ENCODE assay signal across 3 cellular contexts in genomic region chr11:58811499-58811898, GRCh38.
TF ChIP-seq lines count a peak whose summit lies in the region.

No MANE protein-coding gene starts in this region.

TF ChIP-seq in HepG2, 621 proteins besides CTCF, POLR2A, EP300 and RAD21:
- TF ChIP-seq BHLHE40 (IDR thresholded peaks at IDR 0.05; ENCODE audit: low read length) (no peak), ZNF562 (CRISPR knock-in tag; IDR thresholded peaks at IDR 0.05; ENCODE audit: borderline replicate concordance) (no peak), CEBPB (IDR thresholded peaks at IDR 0.05; ENCODE audit: borderline replicate concordance, low read depth, low read length) (peak; percentile 28; the same call in 1 of the 2 replicates), YEATS2 (CRISPR knock-in tag; IDR thresholded peaks at IDR 0.05; ENCODE audit: borderline replicate concordance) (no peak)
- TF ChIP-seq, protein P1, sequence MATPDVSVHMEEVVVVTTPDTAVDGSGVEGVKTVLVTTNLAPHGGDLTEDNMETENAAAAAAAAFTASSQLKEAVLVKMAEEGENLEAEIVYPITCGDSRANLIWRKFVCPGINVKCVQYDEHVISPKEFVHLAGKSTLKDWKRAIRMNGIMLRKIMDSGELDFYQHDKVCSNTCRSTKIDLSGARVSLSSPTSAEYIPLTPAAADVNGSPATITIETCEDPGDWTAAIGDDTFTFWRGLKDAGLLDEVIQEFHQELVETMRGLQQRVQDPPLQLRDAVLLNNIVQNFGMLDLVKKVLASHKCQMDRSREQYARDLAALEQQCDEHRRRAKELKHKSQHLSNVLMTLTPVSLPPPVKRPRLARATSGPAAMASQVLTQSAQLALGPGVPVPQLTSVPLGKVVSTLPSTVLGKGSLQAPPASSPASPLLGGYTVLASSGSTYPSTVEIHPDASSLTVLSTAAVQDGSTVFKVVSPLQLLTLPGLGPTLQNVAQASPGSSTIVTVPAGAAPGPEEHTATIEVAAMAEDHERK (CRISPR knock-in tag; IDR thresholded peaks at IDR 0.05; ENCODE audit: low read depth) = no peak

TF ChIP-seq in IMR-90, 13 proteins besides CTCF, POLR2A, EP300 and RAD21:
- no peak for TF ChIP-seq SMC3 (IDR thresholded peaks at IDR 0.05; ENCODE audit: low read depth, low read length)
- no peak for TF ChIP-seq FOS (IDR thresholded peaks at IDR 0.05; ENCODE audit: low read depth, low read length)
- peak; percentile 65 for TF ChIP-seq CEBPB (IDR thresholded peaks at IDR 0.05; ENCODE audit: low read depth, low read length)
- TF ChIP-seq USF2 (IDR thresholded peaks at IDR 0.05; ENCODE audit: low read depth, low read length) = no peak
- TF ChIP-seq, protein P2, sequence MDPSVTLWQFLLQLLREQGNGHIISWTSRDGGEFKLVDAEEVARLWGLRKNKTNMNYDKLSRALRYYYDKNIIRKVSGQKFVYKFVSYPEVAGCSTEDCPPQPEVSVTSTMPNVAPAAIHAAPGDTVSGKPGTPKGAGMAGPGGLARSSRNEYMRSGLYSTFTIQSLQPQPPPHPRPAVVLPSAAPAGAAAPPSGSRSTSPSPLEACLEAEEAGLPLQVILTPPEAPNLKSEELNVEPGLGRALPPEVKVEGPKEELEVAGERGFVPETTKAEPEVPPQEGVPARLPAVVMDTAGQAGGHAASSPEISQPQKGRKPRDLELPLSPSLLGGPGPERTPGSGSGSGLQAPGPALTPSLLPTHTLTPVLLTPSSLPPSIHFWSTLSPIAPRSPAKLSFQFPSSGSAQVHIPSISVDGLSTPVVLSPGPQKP (IDR thresholded peaks at IDR 0.05; ENCODE audit: borderline replicate concordance, low read depth, low read length) = no peak
- TF ChIP-seq RCOR1 (IDR thresholded peaks at IDR 0.05; ENCODE audit: insufficient replicate concordance, low read length) = no peak
- TF ChIP-seq MAFK (IDR thresholded peaks at IDR 0.05; ENCODE audit: low read depth, low read length) = no peak

TF ChIP-seq in K562, 482 proteins besides CTCF, POLR2A, EP300 and RAD21:
- no peak for TF ChIP-seq CEBPG (CRISPR knock-in tag; IDR thresholded peaks at IDR 0.05)
- TF ChIP-seq CEBPG (tag; conservative IDR thresholded peaks at IDR 0.05 in 1 of 2, IDR thresholded peaks at IDR 0.05 in 1 of 2) = peak in 1 of 2 experiments; percentile 55; a peak in 2 of 4 replicates
- no peak for TF ChIP-seq TAF7 (tag; IDR thresholded peaks at IDR 0.05)
- TF ChIP-seq CEBPB (tag; IDR thresholded peaks at IDR 0.05) = peak; percentile 54
TF ChIP-seq in K562: peak in this region for 2.
